Comparison of ENCODE assay signal across 2 cellular contexts in the genomic region with DNA sequence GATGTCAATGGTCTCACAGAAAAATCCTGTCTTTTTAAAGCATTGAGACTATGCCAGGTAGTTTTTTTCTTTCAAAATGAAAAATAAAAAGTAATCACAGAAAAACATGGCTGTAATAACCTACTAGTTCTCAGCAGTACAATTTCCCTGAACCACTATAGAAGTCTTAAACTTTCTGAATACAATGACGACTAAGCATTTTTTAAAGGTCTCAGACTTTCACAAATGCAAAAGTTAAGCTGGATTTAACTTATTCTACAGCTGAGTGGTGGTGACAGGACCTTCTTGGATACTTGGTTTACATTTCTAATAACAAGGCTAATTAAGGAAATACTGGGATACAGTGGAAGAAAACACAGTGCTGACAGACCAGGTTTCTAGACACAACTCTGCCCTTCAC.
TF ChIP-seq lines count a peak whose summit lies in the region.

No MANE protein-coding gene starts in this region.

TF ChIP-seq in A549, 52 proteins besides CTCF, POLR2A, EP300 and RAD21:
- TF ChIP-seq, protein P1, sequence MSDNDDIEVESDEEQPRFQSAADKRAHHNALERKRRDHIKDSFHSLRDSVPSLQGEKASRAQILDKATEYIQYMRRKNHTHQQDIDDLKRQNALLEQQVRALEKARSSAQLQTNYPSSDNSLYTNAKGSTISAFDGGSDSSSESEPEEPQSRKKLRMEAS (IDR thresholded peaks at IDR 0.05) = no peak
- peak; percentile 95 for TF ChIP-seq MAFK (IDR thresholded peaks at IDR 0.05; ENCODE audit: partially characterized antibody)
- TF ChIP-seq, protein P2, sequence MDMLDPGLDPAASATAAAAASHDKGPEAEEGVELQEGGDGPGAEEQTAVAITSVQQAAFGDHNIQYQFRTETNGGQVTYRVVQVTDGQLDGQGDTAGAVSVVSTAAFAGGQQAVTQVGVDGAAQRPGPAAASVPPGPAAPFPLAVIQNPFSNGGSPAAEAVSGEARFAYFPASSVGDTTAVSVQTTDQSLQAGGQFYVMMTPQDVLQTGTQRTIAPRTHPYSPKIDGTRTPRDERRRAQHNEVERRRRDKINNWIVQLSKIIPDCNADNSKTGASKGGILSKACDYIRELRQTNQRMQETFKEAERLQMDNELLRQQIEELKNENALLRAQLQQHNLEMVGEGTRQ (IDR thresholded peaks at IDR 0.05) = no peak
TF ChIP-seq in A549: peak in this region for 1.

TF ChIP-seq in H1, 55 proteins besides CTCF, POLR2A, EP300 and RAD21:
- TF ChIP-seq HDAC6 (IDR thresholded peaks at IDR 0.05; ENCODE audit: low read depth, low read length) = no peak
- TF ChIP-seq CTBP2 (IDR thresholded peaks at IDR 0.05; ENCODE audit: borderline replicate concordance, insufficient read depth, insufficient read length, low read length) = no peak
- TF ChIP-seq SP2 (IDR thresholded peaks at IDR 0.05; ENCODE audit: low read length) = no peak
- TF ChIP-seq GTF2F1 (IDR thresholded peaks at IDR 0.05; ENCODE audit: borderline replicate concordance, low read depth, low read length) = no peak
- peak; percentile 34; the same call in 1 of the 2 replicates for TF ChIP-seq MAFK (IDR thresholded peaks at IDR 0.05; ENCODE audit: low read depth, low read length)
- TF ChIP-seq, protein P3, sequence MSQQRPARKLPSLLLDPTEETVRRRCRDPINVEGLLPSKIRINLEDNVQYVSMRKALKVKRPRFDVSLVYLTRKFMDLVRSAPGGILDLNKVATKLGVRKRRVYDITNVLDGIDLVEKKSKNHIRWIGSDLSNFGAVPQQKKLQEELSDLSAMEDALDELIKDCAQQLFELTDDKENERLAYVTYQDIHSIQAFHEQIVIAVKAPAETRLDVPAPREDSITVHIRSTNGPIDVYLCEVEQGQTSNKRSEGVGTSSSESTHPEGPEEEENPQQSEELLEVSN (IDR thresholded peaks at IDR 0.05) = no peak
